ENCODE assay signal across 8 cellular contexts in the genomic region with DNA sequence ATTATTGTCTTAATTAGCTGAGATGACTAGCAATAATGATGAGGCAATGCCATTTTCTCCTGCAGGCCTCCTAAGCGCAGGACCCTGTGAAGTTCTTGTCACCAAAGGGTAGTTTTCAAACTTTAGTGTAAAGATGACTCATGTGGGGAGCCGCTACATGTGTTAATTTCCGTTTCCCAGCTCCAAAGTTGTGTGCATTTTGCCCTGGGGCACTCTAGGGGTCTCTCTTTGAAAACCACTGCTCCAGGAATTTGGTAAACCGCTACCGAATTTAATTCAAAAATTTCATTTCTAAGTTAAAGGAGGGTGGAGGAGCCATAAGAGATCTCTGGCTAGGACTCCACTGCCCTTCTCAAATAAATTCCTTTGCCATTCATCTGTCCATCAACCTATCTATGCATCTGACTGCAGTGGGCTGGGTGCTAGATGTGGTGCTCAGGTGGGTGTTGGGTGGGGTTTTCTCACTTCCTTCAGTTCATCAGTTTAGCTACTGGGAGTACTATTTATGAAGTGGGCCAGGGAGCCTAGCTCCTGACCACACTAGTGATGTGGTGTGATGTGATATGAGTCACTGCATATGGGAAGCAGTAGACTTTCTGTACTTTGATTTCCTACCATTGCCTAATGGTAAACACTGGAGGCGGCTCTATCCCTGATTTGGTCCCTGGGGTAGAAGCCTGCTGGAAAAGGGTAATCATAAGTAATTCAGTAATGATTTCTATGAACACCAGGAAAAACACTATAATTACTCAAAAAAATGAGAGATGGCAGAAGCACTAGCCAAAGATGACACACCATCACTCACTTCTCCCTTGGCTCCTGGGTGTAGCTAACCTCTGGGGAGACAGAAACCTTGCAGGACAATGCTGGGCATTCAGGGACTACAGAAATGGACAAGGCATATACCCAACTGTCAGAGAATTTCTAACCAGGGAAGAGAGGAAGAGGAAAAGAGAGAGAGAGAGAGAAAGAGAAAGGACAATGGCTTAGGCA. TPM values are rescaled to one million over a fixed set of nuclear protein-coding genes. Genes with fewer than 3 reads are reported as not detected.
A peak's percentile ranks its signal among the peaks of the same experiment; 100 is the strongest.
DNase-seq lines count a peak whose midpoint lies in the region; ATAC-seq and TF ChIP-seq lines count a peak whose summit lies in the region.

No MANE protein-coding gene starts in this region.

- H3K4me1 ChIP-seq in left ventricle myocardium inferior, result peaks cover 26% of the 10 kb centered on the region

- no peak overlapping the region for H3K27ac ChIP-seq in left ventricle myocardium inferior (replicated peaks)

- no peak for TF ChIP-seq CTCF in left ventricle myocardium inferior (IDR thresholded peaks at IDR 0.05; ENCODE audit: borderline replicate concordance)

- DNase-seq in SK-MEL-5 (ENCODE audit: low read depth, low spot score) (peak; percentile 11), iris pigment epithelial cell (ENCODE audit: low read depth) (peak; percentile 95), sciatic nerve (ENCODE audit: low spot score) (no peak), DMS79 treated with DMSO at 0.1 percent for 48 hours (lab: John Stamatoyannopoulos, UW) (no peak), left ventricle myocardium inferior (no peak), HUDEP-2 (lab: John Stamatoyannopoulos, UW; ENCODE audit: unreplicated experiment in 76 of 76) (no peak)

- H3K36me3 ChIP-seq in left ventricle myocardium inferior, result no peaks in the 10 kb centered on the region

- no peak overlapping the region for H3K4me3 ChIP-seq in left ventricle myocardium inferior

- no peaks in the 10 kb centered on the region for H3K9me3 ChIP-seq in left ventricle myocardium inferior (replicated peaks)

- in situ Hi-C loops in SK-MEL-5 (cut with HindIII; ENCODE audit: low pct_unique_long_range_greater_than_20kb, low sequenced_read_pairs), result no loop called here

- intact Hi-C loops in sciatic nerve (cut with DNase I) (no loop called here), left ventricle myocardium inferior (cut with micrococcal nuclease) (loop anchor here (10.0 kb wide), 1 partner anchor 153 kb away; no protein-coding TSS in a partner anchor)

- ATAC-seq in GM18519 (IDR thresholded peaks at IDR 0.05; ENCODE audit: low FRiP score, unreplicated experiment) (peak; percentile 36), HG02852 (IDR thresholded peaks at IDR 0.05; ENCODE audit: unreplicated experiment) (peak; percentile 36), sciatic nerve (no peak)

- H3K27me3 ChIP-seq in left ventricle myocardium inferior (ENCODE audit: low read depth), result no peaks in the 10 kb centered on the region

RNA-seq across cellular contexts. Expression of gene ZSWIM6, which starts 4.0 kb away (rescaled TPM):
- total RNA-seq in SK-MEL-5 (2014; rRNA removed; shearing (Covaris generic)), result 4.7 and 5.4 TPM in 2 replicates
- 8.0 and 10.1 TPM in 2 replicates for polyA plus RNA-seq in SK-MEL-5 (2015; cell fraction: cytosol; rRNA removed)
- polyA plus RNA-seq in SK-MEL-5 (2015; cell fraction: nucleus; rRNA removed), result 32.1 and 35.3 TPM in 2 replicates
- 30.2 TPM for total RNA-seq in sciatic nerve
- 5.7 TPM for total RNA-seq in left ventricle myocardium inferior

Comparison
In these comparisons a context has a peak if more than half of its experiments do, and no peak if none do; other contexts are left out.
1. DNase-seq: peak in SK-MEL-5 (single experiment) and iris pigment epithelial cell (single experiment); none in sciatic nerve (single experiment), DMS79 treated with DMSO at 0.1 percent for 48 hours (single experiment), left ventricle myocardium inferior (single experiment) and HUDEP-2 (0 of 76).